ENCODE assay signal across 14 cellular contexts in genomic region chr3:141448606-141449216, GRCh38. TPM values are rescaled to one million over a fixed set of nuclear protein-coding genes. Genes with fewer than 3 reads are reported as not detected.
DNase-seq lines count a peak whose midpoint lies in the region; ATAC-seq and TF ChIP-seq lines count a peak whose summit lies in the region.
"Had no signal": no experiment of that assay in that cellular context is flagged by ENCODE, and none has a peak within 500 bp of the region (broad histone marks: within the 10 kb centered on the region; RNA-seq: fewer than 3 reads in every experiment).

No MANE protein-coding gene starts in this region.

- no peaks in the 10 kb centered on the region for H3K27me3 Mint-ChIP-seq in nephron (ENCODE audit: low read depth)
- H3K27me3 Mint-ChIP-seq: activated naive CD8-positive, alpha-beta T cell had no signal

- H3K79me2 ChIP-seq in ACC112 (ENCODE audit: control insufficient read depth, insufficient read depth, low read length, unreplicated experiment) (peaks cover 22% of the 10 kb centered on the region), GM23248 (ENCODE audit: insufficient read depth) (peaks cover 50% of the 10 kb centered on the region)

- H3K27me3 ChIP-seq in ACC112 (ENCODE audit: insufficient read depth, low read length) (no peaks in the 10 kb centered on the region), GM23248 (replicated peaks; ENCODE audit: insufficient read depth) (no peaks in the 10 kb centered on the region)
- H3K27me3 ChIP-seq: neutrophil had no signal

- no peaks in the 10 kb centered on the region for H4K20me1 ChIP-seq in GM23248 (ENCODE audit: insufficient read depth)

- no peak for ATAC-seq in HG03354 (IDR thresholded peaks at IDR 0.05; ENCODE audit: poor library complexity, severe bottlenecking, unreplicated experiment)
- ATAC-seq: K562, Panc1 had no signal

- H3K9me2 ChIP-seq in GM23248 (ENCODE audit: insufficient read depth): no peaks in the 10 kb centered on the region

- peaks cover 34% of the 10 kb centered on the region for H3K4me1 ChIP-seq in ACC112 (ENCODE audit: control insufficient read depth, insufficient read depth, low read length, unreplicated experiment)
- peaks cover 33% of the 10 kb centered on the region for H3K4me1 ChIP-seq in GM23248 (ENCODE audit: insufficient read depth)

- TF ChIP-seq CTCF in nephron (IDR thresholded peaks at IDR 0.05; ENCODE audit: unreplicated experiment in 3 of 3): no peak

- peak; percentile 73 for DNase-seq in GM23248
- DNase-seq in dermis blood vessel endothelial cell: peak; percentile 41
- no peak for DNase-seq in posterior cingulate gyrus
- no peak for DNase-seq in stimulated activated CD4-positive, alpha-beta T cell treated with anti-CD3 and anti-CD28 coated beads, Interleukin-4, amount 100 ng/mL, for 1 hour
- no peak for DNase-seq in COLO668 (lab: John Stamatoyannopoulos, UW; ENCODE audit: unreplicated experiment)
- DNase-seq: activated CD4-positive, alpha-beta T cell treated with anti-CD3 and anti-CD28 coated beads for 1 hour; H9 had no signal

- peaks cover 73% of the 10 kb centered on the region for H3F3A ChIP-seq in GM23248 (ENCODE audit: insufficient read depth)

- in situ Hi-C loops in GM23248 (cut with MboI): no loop called here

- peaks cover 5% of the 10 kb centered on the region for H3K4me1 Mint-ChIP-seq in nephron

- peak overlapping the region; percentile 61 for H3K27ac ChIP-seq in ACC112 (ENCODE audit: low read depth, low read length)
- peak overlapping the region; percentile 51 for H3K27ac ChIP-seq in GM23248
- H3K27ac ChIP-seq: neutrophil had no signal

- H2AFZ ChIP-seq in ACC112 (ENCODE audit: low read length, unreplicated experiment): no peak overlapping the region
- H2AFZ ChIP-seq in GM23248: no peak overlapping the region

- intact Hi-C loops in posterior cingulate gyrus (cut with DNase I): no loop called here

- H3K9me3 ChIP-seq in GM23248 (ENCODE audit: low read depth): no peaks in the 10 kb centered on the region
- H3K9me3 ChIP-seq: neutrophil had no signal

- H3K9me3 Mint-ChIP-seq in nephron: peaks cover 3% of the 10 kb centered on the region
- H3K9me3 Mint-ChIP-seq: H9 had no signal

- H3K27ac Mint-ChIP-seq in nephron: peak overlapping the region; percentile 9 to 47 (median 35)
- H3K27ac Mint-ChIP-seq: activated naive CD8-positive, alpha-beta T cell; H9 had no signal

- peaks cover 34% of the 10 kb centered on the region for H3K36me3 Mint-ChIP-seq in nephron (ENCODE audit: low read depth)

- H3K9ac ChIP-seq in GM23248: peak overlapping the region; percentile 29

- 38% methylated on average over 6 of the region's 6 CpGs for WGBS in GM23248 (ENCODE audit: low coverage in 1 of 2, low lambda C conversion rate in 2 of 2, missing lambda C conversion rate in 2 of 2), 2 experiments

- H3K4me3 Mint-ChIP-seq in nephron: no peak overlapping the region
- H3K4me3 Mint-ChIP-seq: activated naive CD8-positive, alpha-beta T cell; H9 had no signal

- H3K4me2 ChIP-seq in GM23248 (ENCODE audit: unreplicated experiment): peak overlapping the region; percentile 9

- peaks cover 35% of the 10 kb centered on the region for H3K36me3 ChIP-seq in ACC112 (ENCODE audit: insufficient read depth, low read length)
- peaks cover 40% of the 10 kb centered on the region for H3K36me3 ChIP-seq in GM23248 (ENCODE audit: low read depth)

- H3K4me3 ChIP-seq in ACC112 (ENCODE audit: low read depth, low read length): no peak overlapping the region
- H3K4me3 ChIP-seq in GM23248: no peak overlapping the region
- H3K4me3 ChIP-seq: K562 had no signal

RNA-seq across cellular contexts. Expression of gene RASA2, which starts 38.1 kb away (rescaled TPM):
- 18.8 and 21.0 TPM in 2 replicates for total RNA-seq in GM23248 (2014; rRNA removed; shearing (Covaris generic))
- 12.4 and 16.9 TPM in 2 replicates for polyA plus RNA-seq in GM23248 (2016; fragmentation: Nextera tagmentation; extraction: Ambion mirVana)
- total RNA-seq in dermis blood vessel endothelial cell: 12.7 and 15.3 TPM in 2 replicates

Comparison
In these comparisons a context has a peak if more than half of its experiments do, and no peak if none do; other contexts are left out.
1. DNase-seq: peak in GM23248 (single experiment) and dermis blood vessel endothelial cell (single experiment); none in posterior cingulate gyrus (0 of 10), stimulated activated CD4-positive, alpha-beta T cell treated with anti-CD3 and anti-CD28 coated beads, Interleukin-4, amount 100 ng/mL, for 1 hour (single experiment) and COLO668 (single experiment).